Comparison of ENCODE assay signal across 14 cellular contexts in the genomic region with DNA sequence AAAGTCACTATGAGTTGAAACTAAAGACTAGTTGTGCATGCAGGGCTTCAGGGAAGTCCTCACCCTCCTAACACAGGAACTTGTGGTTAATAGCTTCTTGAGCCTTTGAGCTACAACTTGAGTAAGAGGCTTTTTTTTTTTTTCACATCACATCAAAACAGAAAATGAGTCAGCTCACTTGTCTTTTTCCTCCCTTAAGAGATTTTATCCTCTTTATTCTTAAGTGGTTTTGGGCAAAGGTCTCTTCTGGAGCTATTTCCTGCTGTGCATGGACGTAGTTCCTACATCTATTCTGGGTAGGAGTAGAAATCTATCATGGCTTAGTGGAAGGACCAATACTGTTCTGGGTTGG.
DNase-seq lines count a peak whose midpoint lies in the region; ATAC-seq, FAIRE-seq and TF ChIP-seq lines count a peak whose summit lies in the region.
"Had no signal": no experiment of that assay in that cellular context is flagged by ENCODE, and none has a peak within 500 bp of the region (broad histone marks: within the 10 kb centered on the region; RNA-seq: fewer than 3 reads in every experiment).

No MANE protein-coding gene starts in this region.

- 0% methylated on average over 1 of the region's 1 CpG for WGBS in GM12878 (ENCODE audit: insufficient coverage, insufficient replicate concordance, low lambda C conversion rate, missing lambda C conversion rate)

- SMC1A ChIA-PET in GM12878 (lab: Charles Lee; ENCODE audit: uncharacterized antibody, unreplicated experiment): no interaction called here

- no peaks in the 10 kb centered on the region for H3K9me3 ChIP-seq in GM12878 (replicated peaks; ENCODE audit: control insufficient read depth, insufficient read depth, low read length)
- H3K9me3 ChIP-seq: neutrophil had no signal

- H3K9ac ChIP-seq in GM12878 (ENCODE audit: control insufficient read depth, insufficient read depth, low read length): no peak overlapping the region

- no peak for TF ChIP-seq RAD21 in GM12878 (IDR thresholded peaks at IDR 0.05; ENCODE audit: insufficient read depth, low read depth, low read length)

- no peak overlapping the region for H3K27ac ChIP-seq in GM12878 (ENCODE audit: control insufficient read depth, insufficient read depth)
- H3K27ac ChIP-seq: neutrophil had no signal

- no peak overlapping the region for H2AFZ ChIP-seq in GM12878 (ENCODE audit: control insufficient read depth, low read depth, low read length)

- intact Hi-C loops in GM12878 (cut with micrococcal nuclease; ENCODE audit: unreplicated experiment): no loop called here

- no peaks in the 10 kb centered on the region for H3K27me3 ChIP-seq in GM12878 (replicated peaks in 1 of 2; ENCODE audit: control insufficient read depth in 2 of 2, insufficient read depth in 2 of 2, low read length in 1 of 2)
- H3K27me3 ChIP-seq: neutrophil had no signal

- POLR2A ChIA-PET in GM12878 (lab: Charles Lee): no interaction called here

- H4K20me1 ChIP-seq in GM12878 (ENCODE audit: control insufficient read depth, insufficient read depth): no peaks in the 10 kb centered on the region

- DNase-seq in HT1080 (ENCODE audit: low read depth) (peak; percentile 95), GM12878 (ENCODE audit: low read depth, low spot score) (no peak), smooth muscle cell of the brain vasculature (ENCODE audit: low read depth, low spot score) (peak; percentile 26), HuH-7 (ENCODE audit: low spot score) (no peak), hypothalamus (lab: John Stamatoyannopoulos, UW) (no peak)
- DNase-seq: activated CD4-positive, alpha-beta T cell treated with anti-CD3 and anti-CD28 coated beads for 4 hours; activated effector memory CD4-positive, alpha-beta T cell treated with Interleukin-2 at 50 U/mL for 16 hours; left colon; NCI-H2171; stimulated activated CD4-positive, alpha-beta T cell treated with anti-CD3 and anti-CD28 coated beads, Interleukin-4, amount 100 ng/mL, for 1 hour had no signal

- H3K79me2 ChIP-seq in GM12878 (ENCODE audit: control insufficient read depth, insufficient read depth, low read length): no peaks in the 10 kb centered on the region

- no peak for FAIRE-seq in GM12878 (lab: Jason Lieb, UNC)
- FAIRE-seq: colon had no signal

- RAD21 ChIA-PET in GM12878 (lab: Charles Lee; ENCODE audit: unreplicated experiment): no interaction called here

- CTCF ChIA-PET in GM12878 (lab: Yijun Ruan, JAX): interaction anchor here (1.3 to 1.5 kb wide), 2 partner anchors 8 to 13 kb away, joined by 3 to 4 read pairs; no protein-coding TSS in a partner anchor

- BruUV-seq in GM12878 (replicated peaks; lab: Mats Ljungman, UMichigan): no TSS peak

- no peaks in the 10 kb centered on the region for H3K36me3 ChIP-seq in GM12878 (ENCODE audit: control insufficient read depth in 2 of 2, insufficient read depth in 2 of 2, low read length in 1 of 2)
- H3K36me3 ChIP-seq: neutrophil had no signal

- no peak overlapping the region for H3K4me3 ChIP-seq in GM12878

- ATAC-seq in GM18520 (IDR thresholded peaks at IDR 0.05; ENCODE audit: unreplicated experiment) (peak; percentile 93), GM12878 (peak; percentile 74), HG03571 (IDR thresholded peaks at IDR 0.05; ENCODE audit: unreplicated experiment) (no peak)
- ATAC-seq: left colon had no signal

- H3K4me2 ChIP-seq in GM12878 (ENCODE audit: control insufficient read depth, insufficient read depth): no peak overlapping the region

- no peak for TF ChIP-seq CTCF in GM12878 (IDR thresholded peaks at IDR 0.05 in 2 of 3, conservative IDR thresholded peaks at IDR 0.05 in 1 of 3; ENCODE audit: control insufficient read depth in 2 of 3, extremely low read depth in 1 of 3, insufficient read depth in 1 of 3, low read depth in 3 of 3, low read length in 3 of 3)

- TF ChIP-seq POLR2A in GM12878 (IDR thresholded peaks at IDR 0.05; ENCODE audit: low read depth, low read length): no peak

- no peak for TF ChIP-seq EP300 in GM12878 (IDR thresholded peaks at IDR 0.05; ENCODE audit: borderline replicate concordance in 1 of 2, control insufficient read depth in 1 of 2, low read depth in 2 of 2, low read length in 2 of 2)

- H3K4me1 ChIP-seq in GM12878 (ENCODE audit: control insufficient read depth, insufficient read depth, low read length): no peaks in the 10 kb centered on the region

- in situ Hi-C loops in GM12878 (cut with MboI): no loop called here

TF ChIP-seq in GM12878, 131 proteins besides CTCF, POLR2A, EP300 and RAD21:
- TF ChIP-seq NR2C1 (IDR thresholded peaks at IDR 0.05): no peak
- TF ChIP-seq ZSCAN29 (IDR thresholded peaks at IDR 0.05): no peak
- TF ChIP-seq EED (IDR thresholded peaks at IDR 0.05; ENCODE audit: low read depth): no peak
- peak; percentile 36; the same call in 1 of the 2 replicates for TF ChIP-seq ZNF384 (IDR thresholded peaks at IDR 0.05; ENCODE audit: borderline replicate concordance, low read depth, low read length)

Comparison
In these comparisons a context has a peak if more than half of its experiments do, and no peak if none do; other contexts are left out.
1. DNase-seq: peak in HT1080 (single experiment) and smooth muscle cell of the brain vasculature (single experiment); none in GM12878 (single experiment), HuH-7 (single experiment) and hypothalamus (0 of 51).